In genomic region chr5:124157320-124157719, GRCh38 we compare ENCODE assay signal across 9 cellular contexts.
DNase-seq lines count a peak whose midpoint lies in the region; ATAC-seq and TF ChIP-seq lines count a peak whose summit lies in the region.
"Had no signal": no experiment of that assay in that cellular context is flagged by ENCODE, and none has a peak within 500 bp of the region (broad histone marks: within the 10 kb centered on the region; RNA-seq: fewer than 3 reads in every experiment).

No MANE protein-coding gene starts in this region.

- TF ChIP-seq CTCF in natural killer cell (IDR thresholded peaks at IDR 0.05) (no peak), brain microvascular endothelial cell (IDR thresholded peaks at IDR 0.05; ENCODE audit: low read depth, low read length, missing control alignments) (no peak), upper lobe of right lung (IDR thresholded peaks at IDR 0.05) (no peak)

- no peak overlapping the region for H3K27ac Mint-ChIP-seq in natural killer cell
- H3K27ac Mint-ChIP-seq in natural killer cell treated with Interleukin-12 subunit alpha and Interleukin-12 subunit beta and Interleukin-15 and Interleukin-18, amount 100 ng/mL, for 72 hours: peak overlapping the region in 1 of 2 donors; percentile 73

- H3K4me1 Mint-ChIP-seq in natural killer cell: peaks cover 0 to 4% of the 10 kb centered on the region in 2 donors
- H3K4me1 Mint-ChIP-seq in natural killer cell treated with Interleukin-12 subunit alpha and Interleukin-12 subunit beta and Interleukin-15 and Interleukin-18, amount 100 ng/mL, for 72 hours (ENCODE audit: low read depth in 2 of 2): peaks cover 4% of the 10 kb centered on the region in 2 donors

- peaks cover 15% of the 10 kb centered on the region for H3K36me3 Mint-ChIP-seq in natural killer cell
- H3K36me3 Mint-ChIP-seq in natural killer cell treated with Interleukin-12 subunit alpha and Interleukin-12 subunit beta and Interleukin-15 and Interleukin-18, amount 100 ng/mL, for 72 hours: peaks cover 16% of the 10 kb centered on the region

- H3K4me3 ChIP-seq in brain microvascular endothelial cell (ENCODE audit: low read depth, low read length) (no peak overlapping the region), upper lobe of right lung (peak overlapping the region; percentile 14)

- no peak for ATAC-seq in natural killer cell
- no peak for ATAC-seq in natural killer cell treated with Interleukin-12 subunit alpha and Interleukin-12 subunit beta and Interleukin-15 and Interleukin-18, amount 100 ng/mL, for 72 hours
- ATAC-seq in upper lobe of right lung: no peak

- in situ Hi-C loops in brain microvascular endothelial cell (cut with HindIII; ENCODE audit: low pct_ligation_motif_present, low sequenced_read_pairs): no loop called here

- peaks cover 15% of the 10 kb centered on the region for H3K9me3 ChIP-seq in upper lobe of right lung

- intact Hi-C loops in natural killer cell (cut with micrococcal nuclease): no loop called here
- intact Hi-C loops in upper lobe of right lung (cut with DNase I): no loop called here

- H3K36me3 ChIP-seq in brain microvascular endothelial cell (replicated peaks): no peaks in the 10 kb centered on the region
- no peaks in the 10 kb centered on the region for H3K36me3 ChIP-seq in upper lobe of right lung

- H3K4me1 ChIP-seq in upper lobe of right lung: peaks cover 8% of the 10 kb centered on the region

- H3K27me3 Mint-ChIP-seq in natural killer cell (ENCODE audit: low read depth in 2 of 2): no peaks in the 10 kb centered on the region
- H3K27me3 Mint-ChIP-seq in natural killer cell treated with Interleukin-12 subunit alpha and Interleukin-12 subunit beta and Interleukin-15 and Interleukin-18, amount 100 ng/mL, for 72 hours: no peaks in the 10 kb centered on the region

- H3K27me3 ChIP-seq in brain microvascular endothelial cell (replicated peaks) (no peaks in the 10 kb centered on the region), upper lobe of right lung (no peaks in the 10 kb centered on the region)

- peak overlapping the region; percentile 50 for H3K4me3 Mint-ChIP-seq in natural killer cell
- H3K4me3 Mint-ChIP-seq in natural killer cell treated with Interleukin-12 subunit alpha and Interleukin-12 subunit beta and Interleukin-15 and Interleukin-18, amount 100 ng/mL, for 72 hours: no peak overlapping the region

- peaks cover 8 to 15% of the 10 kb centered on the region in 2 donors for H3K9me3 Mint-ChIP-seq in natural killer cell
- H3K9me3 Mint-ChIP-seq in natural killer cell treated with Interleukin-12 subunit alpha and Interleukin-12 subunit beta and Interleukin-15 and Interleukin-18, amount 100 ng/mL, for 72 hours: peaks cover 12% of the 10 kb centered on the region

- H3K27ac ChIP-seq in brain microvascular endothelial cell (no peak overlapping the region), upper lobe of right lung (no peak overlapping the region)

- DNase-seq in natural killer cell: no peak
- DNase-seq in natural killer cell treated with Interleukin-12 subunit alpha and Interleukin-12 subunit beta and Interleukin-15 and Interleukin-18, amount 100 ng/mL, for 72 hours (ENCODE audit: low spot score): no peak
- peak; percentile 30 for DNase-seq in LoVo (ENCODE audit: low spot score)
- DNase-seq in brain microvascular endothelial cell: peak; percentile 5
- no peak for DNase-seq in upper lobe of right lung
- DNase-seq in putamen (ENCODE audit: low spot score): no peak
- DNase-seq in HK-2 (ENCODE audit: unreplicated experiment): no peak
- no peak for DNase-seq in NCI-H82 treated with DMSO at 0.1 percent for 48 hours (lab: John Stamatoyannopoulos, UW; ENCODE audit: unreplicated experiment)
- DNase-seq: occipital lobe had no signal

Comparison
In these comparisons a context has a peak if more than half of its experiments do, and no peak if none do; other contexts are left out.
1. DNase-seq: peak in LoVo (single experiment) and brain microvascular endothelial cell (single experiment); none in natural killer cell (single experiment), natural killer cell treated with Interleukin-12 subunit alpha and Interleukin-12 subunit beta and Interleukin-15 and Interleukin-18, amount 100 ng/mL, for 72 hours (single experiment), upper lobe of right lung (single experiment), putamen (single experiment), HK-2 (single experiment) and NCI-H82 treated with DMSO at 0.1 percent for 48 hours (single experiment).